In genomic region chr12:6522193-6522592, GRCh38 we compare ENCODE assay signal across 8 cellular contexts.
"Had no signal": no experiment of that assay in that cellular context is flagged by ENCODE, and none has a peak within 500 bp of the region (broad histone marks: within the 10 kb centered on the region; RNA-seq: fewer than 3 reads in every experiment).

No MANE protein-coding gene starts in this region.

- DNase-seq: GDM1, GF-D8 had no signal

- H3K4me3 ChIP-seq: GM12878 had no signal

- ATAC-seq: GM12878 had no signal

- FAIRE-seq: G401.6, GM12878, GM12891, GM12892, GM18507, GM19239 had no signal
